Comparison of ENCODE assay signal across 1 cellular context in the genomic region with DNA sequence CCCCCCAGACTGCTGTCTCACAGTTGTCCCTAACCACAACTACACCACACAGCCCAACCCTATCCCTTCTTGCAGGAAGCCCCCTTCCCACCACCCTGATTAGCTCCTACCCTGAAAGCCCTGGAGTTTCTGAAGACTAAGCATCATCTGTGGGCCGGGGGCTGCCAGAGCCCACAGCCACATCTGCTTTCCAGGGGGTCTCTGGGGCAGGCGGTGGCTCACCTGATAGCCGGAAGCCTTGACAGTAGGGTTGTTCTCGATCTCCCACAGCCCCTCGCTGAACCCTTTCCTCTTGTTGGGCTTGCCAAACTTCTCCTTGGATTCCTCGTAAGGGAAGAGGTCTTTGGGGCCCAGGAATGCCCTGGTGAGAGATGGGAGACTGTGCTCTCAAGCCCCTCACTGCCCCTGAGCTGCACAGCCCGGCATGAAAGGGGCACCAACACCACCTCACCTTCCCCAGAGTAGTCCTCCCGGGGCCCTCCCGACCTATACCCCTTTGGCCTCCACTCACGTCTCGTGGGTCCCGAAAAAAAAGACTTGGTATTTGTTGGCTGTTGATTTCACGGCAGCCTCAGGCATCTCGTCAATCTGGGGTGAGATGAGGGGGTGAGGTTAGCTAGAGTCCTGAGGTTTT.
TF ChIP-seq lines count a peak whose summit lies in the region.

No MANE protein-coding gene starts in this region.

TF ChIP-seq in SK-N-SH, 30 proteins besides CTCF, POLR2A, EP300 and RAD21 (continued from another document):
- TF ChIP-seq SIN3A (IDR thresholded peaks at IDR 0.05; ENCODE audit: borderline replicate concordance, low read depth, low read length) (no peak), TEAD4 (IDR thresholded peaks at IDR 0.05; ENCODE audit: borderline replicate concordance, insufficient read depth) (no peak), RFX5 (IDR thresholded peaks at IDR 0.05; ENCODE audit: low read length) (no peak), GATA2 (CRISPR knock-in tag; IDR thresholded peaks at IDR 0.05) (no peak), FOSL2 (IDR thresholded peaks at IDR 0.05; ENCODE audit: borderline replicate concordance, low read depth) (no peak), POLR2AphosphoS5 (IDR thresholded peaks at IDR 0.05; ENCODE audit: low read depth, low read length) (no peak), YY1 (IDR thresholded peaks at IDR 0.05; ENCODE audit: low read depth) (no peak), FOXJ3 (CRISPR knock-in tag; IDR thresholded peaks at IDR 0.05) (no peak), JUND (IDR thresholded peaks at IDR 0.05) (no peak), FOXM1 (IDR thresholded peaks at IDR 0.05; ENCODE audit: low read depth) (no peak), ELF1 (IDR thresholded peaks at IDR 0.05) (no peak), TCF12 (IDR thresholded peaks at IDR 0.05) (no peak)
- TF ChIP-seq, protein P1, sequence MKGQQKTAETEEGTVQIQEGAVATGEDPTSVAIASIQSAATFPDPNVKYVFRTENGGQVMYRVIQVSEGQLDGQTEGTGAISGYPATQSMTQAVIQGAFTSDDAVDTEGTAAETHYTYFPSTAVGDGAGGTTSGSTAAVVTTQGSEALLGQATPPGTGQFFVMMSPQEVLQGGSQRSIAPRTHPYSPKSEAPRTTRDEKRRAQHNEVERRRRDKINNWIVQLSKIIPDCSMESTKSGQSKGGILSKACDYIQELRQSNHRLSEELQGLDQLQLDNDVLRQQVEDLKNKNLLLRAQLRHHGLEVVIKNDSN (IDR thresholded peaks at IDR 0.05; ENCODE audit: borderline replicate concordance, low read depth), result no peak
- TF ChIP-seq, protein P2, sequence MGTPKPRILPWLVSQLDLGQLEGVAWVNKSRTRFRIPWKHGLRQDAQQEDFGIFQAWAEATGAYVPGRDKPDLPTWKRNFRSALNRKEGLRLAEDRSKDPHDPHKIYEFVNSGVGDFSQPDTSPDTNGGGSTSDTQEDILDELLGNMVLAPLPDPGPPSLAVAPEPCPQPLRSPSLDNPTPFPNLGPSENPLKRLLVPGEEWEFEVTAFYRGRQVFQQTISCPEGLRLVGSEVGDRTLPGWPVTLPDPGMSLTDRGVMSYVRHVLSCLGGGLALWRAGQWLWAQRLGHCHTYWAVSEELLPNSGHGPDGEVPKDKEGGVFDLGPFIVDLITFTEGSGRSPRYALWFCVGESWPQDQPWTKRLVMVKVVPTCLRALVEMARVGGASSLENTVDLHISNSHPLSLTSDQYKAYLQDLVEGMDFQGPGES (IDR thresholded peaks at IDR 0.05; ENCODE audit: low read depth, low read length), result no peak
- TF ChIP-seq, protein P3, sequence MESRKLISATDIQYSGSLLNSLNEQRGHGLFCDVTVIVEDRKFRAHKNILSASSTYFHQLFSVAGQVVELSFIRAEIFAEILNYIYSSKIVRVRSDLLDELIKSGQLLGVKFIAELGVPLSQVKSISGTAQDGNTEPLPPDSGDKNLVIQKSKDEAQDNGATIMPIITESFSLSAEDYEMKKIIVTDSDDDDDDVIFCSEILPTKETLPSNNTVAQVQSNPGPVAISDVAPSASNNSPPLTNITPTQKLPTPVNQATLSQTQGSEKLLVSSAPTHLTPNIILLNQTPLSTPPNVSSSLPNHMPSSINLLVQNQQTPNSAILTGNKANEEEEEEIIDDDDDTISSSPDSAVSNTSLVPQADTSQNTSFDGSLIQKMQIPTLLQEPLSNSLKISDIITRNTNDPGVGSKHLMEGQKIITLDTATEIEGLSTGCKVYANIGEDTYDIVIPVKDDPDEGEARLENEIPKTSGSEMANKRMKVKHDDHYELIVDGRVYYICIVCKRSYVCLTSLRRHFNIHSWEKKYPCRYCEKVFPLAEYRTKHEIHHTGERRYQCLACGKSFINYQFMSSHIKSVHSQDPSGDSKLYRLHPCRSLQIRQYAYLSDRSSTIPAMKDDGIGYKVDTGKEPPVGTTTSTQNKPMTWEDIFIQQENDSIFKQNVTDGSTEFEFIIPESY (IDR thresholded peaks at IDR 0.05; ENCODE audit: borderline replicate concordance, low read depth), result no peak
- TF ChIP-seq, protein P4, sequence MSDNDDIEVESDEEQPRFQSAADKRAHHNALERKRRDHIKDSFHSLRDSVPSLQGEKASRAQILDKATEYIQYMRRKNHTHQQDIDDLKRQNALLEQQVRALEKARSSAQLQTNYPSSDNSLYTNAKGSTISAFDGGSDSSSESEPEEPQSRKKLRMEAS (IDR thresholded peaks at IDR 0.05; ENCODE audit: low read depth), result no peak
- TF ChIP-seq, protein P5, sequence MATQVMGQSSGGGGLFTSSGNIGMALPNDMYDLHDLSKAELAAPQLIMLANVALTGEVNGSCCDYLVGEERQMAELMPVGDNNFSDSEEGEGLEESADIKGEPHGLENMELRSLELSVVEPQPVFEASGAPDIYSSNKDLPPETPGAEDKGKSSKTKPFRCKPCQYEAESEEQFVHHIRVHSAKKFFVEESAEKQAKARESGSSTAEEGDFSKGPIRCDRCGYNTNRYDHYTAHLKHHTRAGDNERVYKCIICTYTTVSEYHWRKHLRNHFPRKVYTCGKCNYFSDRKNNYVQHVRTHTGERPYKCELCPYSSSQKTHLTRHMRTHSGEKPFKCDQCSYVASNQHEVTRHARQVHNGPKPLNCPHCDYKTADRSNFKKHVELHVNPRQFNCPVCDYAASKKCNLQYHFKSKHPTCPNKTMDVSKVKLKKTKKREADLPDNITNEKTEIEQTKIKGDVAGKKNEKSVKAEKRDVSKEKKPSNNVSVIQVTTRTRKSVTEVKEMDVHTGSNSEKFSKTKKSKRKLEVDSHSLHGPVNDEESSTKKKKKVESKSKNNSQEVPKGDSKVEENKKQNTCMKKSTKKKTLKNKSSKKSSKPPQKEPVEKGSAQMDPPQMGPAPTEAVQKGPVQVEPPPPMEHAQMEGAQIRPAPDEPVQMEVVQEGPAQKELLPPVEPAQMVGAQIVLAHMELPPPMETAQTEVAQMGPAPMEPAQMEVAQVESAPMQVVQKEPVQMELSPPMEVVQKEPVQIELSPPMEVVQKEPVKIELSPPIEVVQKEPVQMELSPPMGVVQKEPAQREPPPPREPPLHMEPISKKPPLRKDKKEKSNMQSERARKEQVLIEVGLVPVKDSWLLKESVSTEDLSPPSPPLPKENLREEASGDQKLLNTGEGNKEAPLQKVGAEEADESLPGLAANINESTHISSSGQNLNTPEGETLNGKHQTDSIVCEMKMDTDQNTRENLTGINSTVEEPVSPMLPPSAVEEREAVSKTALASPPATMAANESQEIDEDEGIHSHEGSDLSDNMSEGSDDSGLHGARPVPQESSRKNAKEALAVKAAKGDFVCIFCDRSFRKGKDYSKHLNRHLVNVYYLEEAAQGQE (IDR thresholded peaks at IDR 0.05; ENCODE audit: low read depth, low read length), result no peak
